Comparison of ENCODE assay signal across 8 cellular contexts in genomic region chr12:47636908-47637780, GRCh38.
DNase-seq lines count a peak whose midpoint lies in the region; ATAC-seq and TF ChIP-seq lines count a peak whose summit lies in the region.

No MANE protein-coding gene starts in this region.

- H3K9me2 ChIP-seq in GM23248 (ENCODE audit: insufficient read depth): no peaks in the 10 kb centered on the region

- H3K4me2 ChIP-seq in GM23248 (ENCODE audit: unreplicated experiment): no peak overlapping the region

- H3K9me3 ChIP-seq in GM23248 (ENCODE audit: low read depth) (no peaks in the 10 kb centered on the region), thoracic aorta (peaks cover 11% of the 10 kb centered on the region), tibial nerve (peaks cover 0 to 13% (median 0%) of the 10 kb centered on the region in 4 donors)

- peaks cover 8% of the 10 kb centered on the region for H3K4me1 Mint-ChIP-seq in activated T-helper 1 cell treated with anti-CD3 and anti-CD28 coated beads, Interleukin-12 subunit alpha, Interleukin-12 subunit beta, Interleukin-2, Interleukin-4 antibody, amounts not matched to agents 30 ng/mL and 10 ng/mL and 1 ng/mL, durations not matched to agents 14 hours and 24 hours and 36 hours (ENCODE audit: low read depth)

- in situ Hi-C loops in GM23248 (cut with MboI): no loop called here

- H3K36me3 Mint-ChIP-seq in activated T-helper 1 cell treated with anti-CD3 and anti-CD28 coated beads, Interleukin-12 subunit alpha, Interleukin-12 subunit beta, Interleukin-2, Interleukin-4 antibody, amounts not matched to agents 30 ng/mL and 10 ng/mL and 1 ng/mL, durations not matched to agents 14 hours and 24 hours and 36 hours (ENCODE audit: low read depth): peaks cover 25% of the 10 kb centered on the region

- DNase-seq in GM23248 (peak; percentile 45), NCI-H460 (ENCODE audit: extremely low read depth, low read depth) (peak; percentile 38), iPS-NIHi7 (ENCODE audit: extremely low spot score) (peak; percentile 29), thoracic aorta (ENCODE audit: low spot score) (no peak), tibial nerve (ENCODE audit: low spot score in 2 of 2) (no peak), GM19240 (ENCODE audit: insufficient read length, low spot score) (no peak)
- DNase-seq in activated T-helper 1 cell treated with anti-CD3 and anti-CD28 coated beads, Interleukin-12 subunit alpha, Interleukin-12 subunit beta, Interleukin-2, Interleukin-4 antibody, amounts not matched to agents 30 ng/mL and 10 ng/mL and 1 ng/mL, durations not matched to agents 14 hours and 24 hours and 36 hours (ENCODE audit: low spot score): peak; percentile 3

- no peak overlapping the region for H3K27ac ChIP-seq in GM23248
- H3K27ac ChIP-seq in thoracic aorta: no peak overlapping the region
- H3K27ac ChIP-seq in tibial nerve: no peak overlapping the region

- H3F3A ChIP-seq in GM23248 (ENCODE audit: insufficient read depth): peaks cover 3% of the 10 kb centered on the region; the same call in 1 of the 2 replicates

- ATAC-seq in thoracic aorta (ENCODE audit: insufficient number of reproducible peaks, low FRiP score, low read depth) (no peak), GM18868 (IDR thresholded peaks at IDR 0.05; ENCODE audit: unreplicated experiment) (no peak)

- no peak overlapping the region for H3K4me3 ChIP-seq in GM23248
- no peak overlapping the region for H3K4me3 ChIP-seq in thoracic aorta
- H3K4me3 ChIP-seq in tibial nerve: no peak overlapping the region

- H3K9ac ChIP-seq in GM23248: no peak overlapping the region

- H2AFZ ChIP-seq in GM23248: no peak overlapping the region

- H3K27me3 Mint-ChIP-seq in activated T-helper 1 cell treated with anti-CD3 and anti-CD28 coated beads, Interleukin-12 subunit alpha, Interleukin-12 subunit beta, Interleukin-2, Interleukin-4 antibody, amounts not matched to agents 30 ng/mL and 10 ng/mL and 1 ng/mL, durations not matched to agents 14 hours and 24 hours and 36 hours (ENCODE audit: insufficient read depth): no peaks in the 10 kb centered on the region

- no peak for TF ChIP-seq EP300 in tibial nerve (IDR thresholded peaks at IDR 0.05)

- H3K27me3 ChIP-seq in GM23248 (replicated peaks; ENCODE audit: insufficient read depth) (no peaks in the 10 kb centered on the region), thoracic aorta (replicated peaks; ENCODE audit: insufficient read depth) (no peaks in the 10 kb centered on the region), tibial nerve (no peaks in the 10 kb centered on the region)

- intact Hi-C loops in activated T-helper 1 cell treated with anti-CD3 and anti-CD28 coated beads, Interleukin-12 subunit alpha, Interleukin-12 subunit beta, Interleukin-2, Interleukin-4 antibody, amounts not matched to agents 30 ng/mL and 10 ng/mL and 1 ng/mL, durations not matched to agents 14 hours and 24 hours and 36 hours (cut with micrococcal nuclease): loop anchor here (1.0 kb wide), 1 partner anchor 605 kb away; no protein-coding TSS in a partner anchor

- no peaks in the 10 kb centered on the region for H4K20me1 ChIP-seq in GM23248 (ENCODE audit: insufficient read depth)

- H3K27ac Mint-ChIP-seq in activated T-helper 1 cell treated with anti-CD3 and anti-CD28 coated beads, Interleukin-12 subunit alpha, Interleukin-12 subunit beta, Interleukin-2, Interleukin-4 antibody, amounts not matched to agents 30 ng/mL and 10 ng/mL and 1 ng/mL, durations not matched to agents 14 hours and 24 hours and 36 hours: no peak overlapping the region

- no peaks in the 10 kb centered on the region for H3K79me2 ChIP-seq in GM23248 (ENCODE audit: insufficient read depth)

- H3K4me3 Mint-ChIP-seq in activated T-helper 1 cell treated with anti-CD3 and anti-CD28 coated beads, Interleukin-12 subunit alpha, Interleukin-12 subunit beta, Interleukin-2, Interleukin-4 antibody, amounts not matched to agents 30 ng/mL and 10 ng/mL and 1 ng/mL, durations not matched to agents 14 hours and 24 hours and 36 hours: no peak overlapping the region

- H3K4me1 ChIP-seq in GM23248 (ENCODE audit: insufficient read depth): no peaks in the 10 kb centered on the region
- peaks cover 0 to 11% of the 10 kb centered on the region in 2 donors for H3K4me1 ChIP-seq in thoracic aorta (ENCODE audit: control insufficient read depth in 1 of 2, low read depth in 2 of 2)
- H3K4me1 ChIP-seq in tibial nerve: no peaks in the 10 kb centered on the region

- 62 to 65% methylated on average over 8 of the region's 8 CpGs for WGBS in GM23248 (ENCODE audit: low coverage in 1 of 2, low lambda C conversion rate in 2 of 2, missing lambda C conversion rate in 2 of 2), 2 experiments
- WGBS in tibial nerve, 2 donors: 68 to 70% methylated on average over 8 of the region's 8 CpGs

- TF ChIP-seq POLR2A in tibial nerve (IDR thresholded peaks at IDR 0.05): no peak

- H3K9me3 Mint-ChIP-seq in activated T-helper 1 cell treated with anti-CD3 and anti-CD28 coated beads, Interleukin-12 subunit alpha, Interleukin-12 subunit beta, Interleukin-2, Interleukin-4 antibody, amounts not matched to agents 30 ng/mL and 10 ng/mL and 1 ng/mL, durations not matched to agents 14 hours and 24 hours and 36 hours: peaks cover 45% of the 10 kb centered on the region

- TF ChIP-seq CTCF in thoracic aorta (IDR thresholded peaks at IDR 0.05) (peak; percentile 30), tibial nerve (IDR thresholded peaks at IDR 0.05) (peak in 1 of 5 experiments; percentile 23)

- H3K36me3 ChIP-seq in GM23248 (ENCODE audit: low read depth): 0 out of 2 replicates have a peak, but pooled peaks cover 5% of the 10 kb centered on the region
- H3K36me3 ChIP-seq in thoracic aorta: no peaks in the 10 kb centered on the region
- H3K36me3 ChIP-seq in tibial nerve: peaks cover 0 to 8% (median 0%) of the 10 kb centered on the region in 3 donors

Comparison
In these comparisons a context has a peak if more than half of its experiments do, and no peak if none do; other contexts are left out.
1. DNase-seq: peak in GM23248 (single experiment), NCI-H460 (single experiment), activated T-helper 1 cell treated with anti-CD3 and anti-CD28 coated beads, Interleukin-12 subunit alpha, Interleukin-12 subunit beta, Interleukin-2, Interleukin-4 antibody, amounts not matched to agents 30 ng/mL and 10 ng/mL and 1 ng/mL, durations not matched to agents 14 hours and 24 hours and 36 hours (single experiment) and iPS-NIHi7 (single experiment); none in thoracic aorta (single experiment), tibial nerve (0 of 2) and GM19240 (single experiment).